Comparison of ENCODE assay signal across 32 cellular contexts in the genomic region with DNA sequence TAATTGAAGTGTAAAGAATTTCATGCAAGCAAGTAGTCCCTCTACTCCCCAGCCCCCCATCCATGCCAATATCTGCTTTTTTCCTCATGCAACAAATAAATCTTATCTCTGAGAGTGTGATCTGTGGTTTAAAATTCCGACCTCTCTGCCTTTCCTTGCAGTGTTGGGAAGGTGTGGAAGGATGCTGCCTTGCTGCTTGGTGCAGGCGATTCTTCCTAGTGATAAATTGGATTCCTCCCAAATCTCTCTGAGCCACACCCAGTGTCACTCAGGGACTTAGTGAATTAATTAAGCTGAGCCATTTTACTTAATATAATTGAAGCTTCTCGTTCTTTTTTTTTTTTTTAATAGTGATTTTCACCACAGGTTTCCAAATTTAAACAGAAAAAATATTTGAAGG. TPM values are rescaled to one million over a fixed set of nuclear protein-coding genes. Genes with fewer than 3 reads are reported as not detected.
DNase-seq lines count a peak whose midpoint lies in the region; ATAC-seq and TF ChIP-seq lines count a peak whose summit lies in the region.
"Had no signal": no experiment of that assay in that cellular context is flagged by ENCODE, and none has a peak within 500 bp of the region (broad histone marks: within the 10 kb centered on the region; RNA-seq: fewer than 3 reads in every experiment).

No MANE protein-coding gene starts in this region.

- H3K4me3 Mint-ChIP-seq in WTC11 (peak overlapping the region; percentile 14), neural crest cell (peak overlapping the region; percentile 36)
- no peak overlapping the region for H3K4me3 Mint-ChIP-seq in natural killer cell treated with Interleukin-12 subunit alpha and Interleukin-12 subunit beta and Interleukin-15 and Interleukin-18, amount 100 ng/mL, for 72 hours
- H3K4me3 Mint-ChIP-seq: activated CD4-positive, alpha-beta T cell treated with anti-CD3 and anti-CD28 coated beads for 36 hours; activated CD8-positive, alpha-beta T cell treated with anti-CD3 and anti-CD28 coated beads, Interleukin-2, amount 10 ng/mL, durations not matched to agents 7 days and 5 days; activated naive CD8-positive, alpha-beta T cell; immature natural killer cell; stimulated activated naive CD8-positive, alpha-beta T cell treated with anti-CD3 and anti-CD28 coated beads, Interleukin-15, Interleukin-2, amounts not matched to agents 100 ng/mL and 50 ng/mL, for 24 hours had no signal

- no peaks in the 10 kb centered on the region for H3K9me3 ChIP-seq in lower lobe of right lung
- H3K9me3 ChIP-seq: breast epithelium, HAP-1, right lobe of liver, SJCRH30, spleen, thoracic aorta, uterus had no signal

- H3K9ac ChIP-seq in KMS-11, result no peak overlapping the region; the same call in 1 of the 2 replicates

- H3K36me3 ChIP-seq in KMS-11 (ENCODE audit: insufficient read depth) (no peaks in the 10 kb centered on the region), lower lobe of right lung (no peaks in the 10 kb centered on the region)
- H3K36me3 ChIP-seq: breast epithelium, HAP-1, right lobe of liver, SJCRH30, spleen, thoracic aorta, uterus had no signal

- no peak overlapping the region for H3K27ac Mint-ChIP-seq in WTC11
- no peak overlapping the region for H3K27ac Mint-ChIP-seq in neural crest cell (ENCODE audit: unreplicated experiment)
- H3K27ac Mint-ChIP-seq in natural killer cell treated with Interleukin-12 subunit alpha and Interleukin-12 subunit beta and Interleukin-15 and Interleukin-18, amount 100 ng/mL, for 72 hours, result no peak overlapping the region
- H3K27ac Mint-ChIP-seq: activated CD4-positive, alpha-beta T cell treated with anti-CD3 and anti-CD28 coated beads for 36 hours; activated CD8-positive, alpha-beta T cell treated with anti-CD3 and anti-CD28 coated beads, Interleukin-2, amount 10 ng/mL, durations not matched to agents 7 days and 5 days; activated naive CD8-positive, alpha-beta T cell; immature natural killer cell; stimulated activated naive CD8-positive, alpha-beta T cell treated with anti-CD3 and anti-CD28 coated beads, Interleukin-15, Interleukin-2, amounts not matched to agents 100 ng/mL and 50 ng/mL, for 24 hours had no signal

- ATAC-seq in WTC11, result no peak
- ATAC-seq in natural killer cell treated with Interleukin-12 subunit alpha and Interleukin-12 subunit beta and Interleukin-15 and Interleukin-18, amount 100 ng/mL, for 72 hours, result no peak
- no peak for ATAC-seq in lower lobe of right lung
- ATAC-seq: activated CD4-positive, alpha-beta T cell treated with anti-CD3 and anti-CD28 coated beads for 36 hours; activated CD8-positive, alpha-beta T cell treated with anti-CD3 and anti-CD28 coated beads, Interleukin-2, amount 10 ng/mL, durations not matched to agents 7 days and 5 days; HepG2; left colon; right lobe of liver had no signal

- H3K27ac ChIP-seq in KMS-11 (peak overlapping the region; percentile 50; the same call in 1 of the 2 replicates), lower lobe of right lung (no peak overlapping the region)
- H3K27ac ChIP-seq: breast epithelium, epithelial cell of prostate, right lobe of liver, SJCRH30, spleen, thoracic aorta, uterus had no signal

- intact Hi-C loops in lower lobe of right lung (cut with DNase I), result no loop called here

- H3K27me3 ChIP-seq in KMS-11 (ENCODE audit: insufficient read depth, low read depth) (no peaks in the 10 kb centered on the region), lower lobe of right lung (ENCODE audit: low read depth) (peaks cover 26% of the 10 kb centered on the region)
- H3K27me3 ChIP-seq: SJCRH30, uterus had no signal

- no peaks in the 10 kb centered on the region for H3K9me3 Mint-ChIP-seq in WTC11
- no peaks in the 10 kb centered on the region for H3K9me3 Mint-ChIP-seq in neural crest cell
- H3K9me3 Mint-ChIP-seq in natural killer cell treated with Interleukin-12 subunit alpha and Interleukin-12 subunit beta and Interleukin-15 and Interleukin-18, amount 100 ng/mL, for 72 hours, result no peaks in the 10 kb centered on the region
- H3K9me3 Mint-ChIP-seq: immature natural killer cell; stimulated activated naive CD8-positive, alpha-beta T cell treated with anti-CD3 and anti-CD28 coated beads, Interleukin-15, Interleukin-2, amounts not matched to agents 100 ng/mL and 50 ng/mL, for 24 hours had no signal

- H3K4me1 Mint-ChIP-seq in WTC11, result peaks cover 22% of the 10 kb centered on the region
- peaks cover 39% of the 10 kb centered on the region for H3K4me1 Mint-ChIP-seq in neural crest cell
- peaks cover 3 to 10% of the 10 kb centered on the region in 2 donors for H3K4me1 Mint-ChIP-seq in natural killer cell treated with Interleukin-12 subunit alpha and Interleukin-12 subunit beta and Interleukin-15 and Interleukin-18, amount 100 ng/mL, for 72 hours (ENCODE audit: low read depth in 2 of 2)

- no peak overlapping the region for H3K4me3 ChIP-seq in KMS-11 (IDR thresholded peaks at IDR 0.05; ENCODE audit: insufficient read depth, low read depth, low read length)
- no peak overlapping the region for H3K4me3 ChIP-seq in lower lobe of right lung
- H3K4me3 ChIP-seq: breast epithelium, HAP-1, right lobe of liver, SJCRH30, spleen, thoracic aorta, uterus had no signal

- H3K27me3 Mint-ChIP-seq in WTC11 (ENCODE audit: low read depth), result peaks cover 8% of the 10 kb centered on the region
- peaks cover 28% of the 10 kb centered on the region for H3K27me3 Mint-ChIP-seq in neural crest cell (ENCODE audit: low read depth)
- H3K27me3 Mint-ChIP-seq in natural killer cell treated with Interleukin-12 subunit alpha and Interleukin-12 subunit beta and Interleukin-15 and Interleukin-18, amount 100 ng/mL, for 72 hours, result peaks cover 31 to 34% of the 10 kb centered on the region in 2 donors

- TF ChIP-seq CTCF in KMS-11 (conservative IDR thresholded peaks at IDR 0.05; ENCODE audit: low read depth, low read length) (no peak), WTC11 (IDR thresholded peaks at IDR 0.05) (no peak), neural crest cell (conservative IDR thresholded peaks at IDR 0.05) (no peak), lower lobe of right lung (IDR thresholded peaks at IDR 0.05) (no peak)

- no peaks in the 10 kb centered on the region for H3K79me2 ChIP-seq in KMS-11 (ENCODE audit: insufficient read depth, low read depth)

- POLR2A ChIA-PET in WTC11 (lab: Charles Lee), result interaction anchor here (0.7 kb wide), 1 partner anchor 99 kb away, joined by 3 read pairs; no protein-coding TSS in a partner anchor

- no peak overlapping the region; the same call in 1 of the 2 replicates for H2AFZ ChIP-seq in KMS-11 (ENCODE audit: low read depth)

- peaks cover 38% of the 10 kb centered on the region for H3K4me1 ChIP-seq in KMS-11 (ENCODE audit: low read depth, poor library complexity, severe bottlenecking)
- H3K4me1 ChIP-seq in lower lobe of right lung, result peaks cover 9% of the 10 kb centered on the region
- H3K4me1 ChIP-seq: breast epithelium, HAP-1, SJCRH30, uterus had no signal

- no peaks in the 10 kb centered on the region for H4K20me1 ChIP-seq in KMS-11 (ENCODE audit: insufficient read depth)

- no peaks in the 10 kb centered on the region for H3K36me3 Mint-ChIP-seq in WTC11
- no peaks in the 10 kb centered on the region for H3K36me3 Mint-ChIP-seq in neural crest cell (ENCODE audit: low read depth)
- no peaks in the 10 kb centered on the region for H3K36me3 Mint-ChIP-seq in natural killer cell treated with Interleukin-12 subunit alpha and Interleukin-12 subunit beta and Interleukin-15 and Interleukin-18, amount 100 ng/mL, for 72 hours
- H3K36me3 Mint-ChIP-seq: activated naive CD8-positive, alpha-beta T cell; immature natural killer cell had no signal

- peak overlapping the region; percentile 76 for H3K4me2 ChIP-seq in KMS-11

- DNase-seq in D341Med (ENCODE audit: low spot score) (peak; percentile 31), WTC11 (ENCODE audit: low spot score) (no peak), neural crest cell (ENCODE audit: low read depth, low spot score) (no peak), lower lobe of right lung (no peak)
- DNase-seq in natural killer cell treated with Interleukin-12 subunit alpha and Interleukin-12 subunit beta and Interleukin-15 and Interleukin-18, amount 100 ng/mL, for 72 hours (ENCODE audit: low spot score), result no peak
- DNase-seq in activated T-cell treated with anti-CD3 and anti-CD28 coated beads, Interleukin-2, amount 50 U/mL, for 48 hours, result no peak
- DNase-seq: activated CD4-positive, alpha-beta T cell treated with anti-CD3 and anti-CD28 coated beads for 36 hours; activated CD8-positive, alpha-beta T cell treated with anti-CD3 and anti-CD28 coated beads, Interleukin-2, amount 10 ng/mL, durations not matched to agents 7 days and 5 days; activated effector memory CD4-positive, alpha-beta T cell treated with Interleukin-2 at 50 U/mL for 16 hours; DMS79; effector CD8-positive, alpha-beta T cell; hippocampal formation; immature natural killer cell; Karpas-422; left colon; NCI-H1436 treated with DMSO at 0.1 percent for 48 hours; NCI-H526; right lobe of liver; SJCRH30; spleen; stimulated activated CD8-positive, alpha-beta memory T cell treated with anti-CD3 and anti-CD28 coated beads, Interleukin-4, amount 100 ng/mL, for 48 hours; T-helper 9 cell; uterus had no signal

- CTCF ChIA-PET in WTC11 (lab: Charles Lee), result interaction anchor here (0.7 kb wide), 1 partner anchor 311 kb away, joined by 3 read pairs; no protein-coding TSS in a partner anchor

TF ChIP-seq in WTC11, 78 proteins besides CTCF, POLR2A, EP300 and RAD21 (continues in another document):
- TF ChIP-seq TCF7 (CRISPR knock-in tag; IDR thresholded peaks at IDR 0.05; ENCODE audit: low read depth) (no peak), ZNF671 (CRISPR knock-in tag; IDR thresholded peaks at IDR 0.05) (no peak), NR3C1 (CRISPR knock-in tag; conservative IDR thresholded peaks at IDR 0.05; ENCODE audit: low read depth) (no peak), ATF3 (CRISPR knock-in tag; conservative IDR thresholded peaks at IDR 0.05) (no peak)
- TF ChIP-seq, protein P1, sequence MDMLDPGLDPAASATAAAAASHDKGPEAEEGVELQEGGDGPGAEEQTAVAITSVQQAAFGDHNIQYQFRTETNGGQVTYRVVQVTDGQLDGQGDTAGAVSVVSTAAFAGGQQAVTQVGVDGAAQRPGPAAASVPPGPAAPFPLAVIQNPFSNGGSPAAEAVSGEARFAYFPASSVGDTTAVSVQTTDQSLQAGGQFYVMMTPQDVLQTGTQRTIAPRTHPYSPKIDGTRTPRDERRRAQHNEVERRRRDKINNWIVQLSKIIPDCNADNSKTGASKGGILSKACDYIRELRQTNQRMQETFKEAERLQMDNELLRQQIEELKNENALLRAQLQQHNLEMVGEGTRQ (CRISPR knock-in tag; IDR thresholded peaks at IDR 0.05), result no peak

RNA-seq across cellular contexts. Expression of gene GAP43, which starts 3.4 kb away (rescaled TPM):
- total RNA-seq in WTC11 (2021), result 16.8 to 19.9 TPM (median 17.2 TPM) in 3 replicates
- 41.8 and 42.9 TPM in 2 replicates for total RNA-seq in neural crest cell
- under 1 TPM in 1 of 2 donors, not detected in 1; 0.50 TPM for total RNA-seq in natural killer cell treated with Interleukin-12 subunit alpha and Interleukin-12 subunit beta and Interleukin-15 and Interleukin-18, amount 100 ng/mL, for 72 hours
- total RNA-seq in lower lobe of right lung, result not detected
- total RNA-seq: activated CD4-positive, alpha-beta T cell treated with anti-CD3 and anti-CD28 coated beads for 36 hours; activated CD8-positive, alpha-beta T cell treated with anti-CD3 and anti-CD28 coated beads, Interleukin-2, amount 10 ng/mL, durations not matched to agents 7 days and 5 days; HepG2; OCI-LY7; right lobe of liver; SJCRH30 had no signal

Comparison
In these comparisons a context has a peak if more than half of its experiments do, and no peak if none do; other contexts are left out.
1. RNA of gene GAP43, which starts 3.4 kb away (total RNA-seq): 41.8 to 42.9 TPM in neural crest cell and 16.8 to 19.9 TPM in WTC11; 0.50 TPM in natural killer cell treated with Interleukin-12 subunit alpha and Interleukin-12 subunit beta and Interleukin-15 and Interleukin-18, amount 100 ng/mL, for 72 hours and not detected in lower lobe of right lung (single experiment); every median in the first group is over 10 times any median in the second.